ENCODE assay signal across 9 cellular contexts in genomic region chr20:53001502-53002301, GRCh38. TPM values are rescaled to one million over a fixed set of nuclear protein-coding genes. Genes with fewer than 3 reads are reported as not detected.
A peak's percentile ranks its signal among the peaks of the same experiment; 100 is the strongest.
DNase-seq lines count a peak whose midpoint lies in the region; ATAC-seq and TF ChIP-seq lines count a peak whose summit lies in the region.
"Had no signal": no experiment of that assay in that cellular context is flagged by ENCODE, and none has a peak within 500 bp of the region (broad histone marks: within the 10 kb centered on the region; RNA-seq: fewer than 3 reads in every experiment).

No MANE protein-coding gene starts in this region.

- peak overlapping the region; percentile 67 to 81 (median 68) for H3K4me3 Mint-ChIP-seq in T-cell
- peak overlapping the region; percentile 63 to 88 (median 82) for H3K4me3 Mint-ChIP-seq in naive thymus-derived CD8-positive, alpha-beta T cell

- H3K27ac ChIP-seq in right cardiac atrium (ENCODE audit: low read length): no peak overlapping the region
- H3K27ac ChIP-seq in RWPE1: no peak overlapping the region

- no peaks in the 10 kb centered on the region for H3K4me1 ChIP-seq in right cardiac atrium (ENCODE audit: control insufficient read depth, insufficient read depth, low read length)

- POLR2A ChIA-PET in T-cell (lab: Charles Lee): interaction anchor here (0.5 to 4.1 kb wide), 5 partner anchors 12 to 789 kb away, joined by 3 to 32 read pairs (median 3); no protein-coding TSS in a partner anchor
- POLR2A ChIA-PET in naive thymus-derived CD8-positive, alpha-beta T cell (lab: Charles Lee): interaction anchor here (0.6 to 3.1 kb wide), 21 partner anchors 10 to 1438 kb away, joined by 3 to 28 read pairs (median 4); partner anchors contain the start of genes PFDN4, TSHZ2 and ZFP64
- POLR2A ChIA-PET in RWPE1 (lab: Yijun Ruan, JAX; ENCODE audit: low non-redundant PET): no interaction called here

- no peak for TF ChIP-seq CTCF in RWPE1 (conservative IDR thresholded peaks at IDR 0.05; ENCODE audit: low read depth)

- intact Hi-C loops in right cardiac atrium (cut with DNase I): no loop called here

- H3K27me3 ChIP-seq in right cardiac atrium (ENCODE audit: control insufficient read depth, insufficient read depth): no peaks in the 10 kb centered on the region

- no peak overlapping the region for H3K4me3 ChIP-seq in right cardiac atrium (ENCODE audit: low read length)

- peaks cover 7% of the 10 kb centered on the region for H3K36me3 Mint-ChIP-seq in T-cell
- peaks cover 0 to 2% (median 0%) of the 10 kb centered on the region in 3 donors for H3K36me3 Mint-ChIP-seq in naive thymus-derived CD8-positive, alpha-beta T cell

- no peaks in the 10 kb centered on the region for H3K9me3 Mint-ChIP-seq in T-cell
- H3K9me3 Mint-ChIP-seq in naive thymus-derived CD8-positive, alpha-beta T cell: peaks cover 0 to 2% (median 0%) of the 10 kb centered on the region in 9 donors

- DNase-seq in T-cell: peak in 16 of 34 experiments; percentile 3 to 38 (median 10)
- peak in 4 of 10 donors; percentile 27 to 69 (median 56) for DNase-seq in naive thymus-derived CD8-positive, alpha-beta T cell
- DNase-seq in HuH-7.5 (ENCODE audit: low spot score): no peak
- DNase-seq in right cardiac atrium: no peak
- DNase-seq in RWPE1 (ENCODE audit: low spot score): no peak
- DNase-seq in activated effector memory CD4-positive, alpha-beta T cell treated with Interleukin-2 at 50 U/mL for 16 hours: no peak

- no peaks in the 10 kb centered on the region for H3K9me3 ChIP-seq in right cardiac atrium (ENCODE audit: control insufficient read depth, low read length)

- peak overlapping the region; percentile 95 to 96 for H3K27ac Mint-ChIP-seq in T-cell
- H3K27ac Mint-ChIP-seq in naive thymus-derived CD8-positive, alpha-beta T cell: peak overlapping the region; percentile 90 to 98 (median 96)

- H3K4me1 Mint-ChIP-seq in T-cell: peaks cover 56 to 85% (median 71%) of the 10 kb centered on the region in 3 donors
- peaks cover 20 to 48% (median 35%) of the 10 kb centered on the region in 4 donors for H3K4me1 Mint-ChIP-seq in naive thymus-derived CD8-positive, alpha-beta T cell

- H3K27me3 Mint-ChIP-seq in T-cell: peaks cover 0 to 7% of the 10 kb centered on the region in 2 donors
- H3K27me3 Mint-ChIP-seq in naive thymus-derived CD8-positive, alpha-beta T cell: peaks cover 0 to 4% (median 0%) of the 10 kb centered on the region in 5 donors

- ATAC-seq in GM18868 (IDR thresholded peaks at IDR 0.05; ENCODE audit: unreplicated experiment) (peak; percentile 71), GM21786 (IDR thresholded peaks at IDR 0.05; ENCODE audit: unreplicated experiment) (peak; percentile 67), T-cell (replicated peaks in 1 of 4) (peak; percentile 65 to 84 (median 68)), right cardiac atrium (no peak)
- ATAC-seq in naive thymus-derived CD8-positive, alpha-beta T cell: peak; percentile 74 to 77
- ATAC-seq: Right ventricle myocardium inferior had no signal

- WGBS in right cardiac atrium: 61% methylated on average over 9 of the region's 9 CpGs

- CTCF ChIA-PET in T-cell (lab: Charles Lee): interaction anchor here in 1 of 2 donors (1.0 kb wide), 1 partner anchor 689 kb away, joined by 4 read pairs; no protein-coding TSS in a partner anchor
- CTCF ChIA-PET in RWPE1 (lab: Yijun Ruan, JAX): interaction anchor here (0.6 kb wide), 3 partner anchors 36 to 102 kb away, joined by 3 read pairs; no protein-coding TSS in a partner anchor

RNA-seq across cellular contexts. Expression of gene TSHZ2, which starts 29.5 kb away (rescaled TPM):
- 10 to 100 TPM; 20.2 to 42.9 (median 25.8) TPM for total RNA-seq in T-cell
- total RNA-seq in naive thymus-derived CD8-positive, alpha-beta T cell: 10 to 100 TPM in 1 of 2 experiments, 1 to 10 TPM in 1; 9.6 to 10.0 TPM
- polyA plus RNA-seq in naive thymus-derived CD8-positive, alpha-beta T cell: under 1 TPM in 2 of 3 donors, not detected in 1; 0.42 to 0.63 TPM
- total RNA-seq in right cardiac atrium: 1 to 10 TPM; 5.9 to 8.9 (median 7.0) TPM
- 2.3 TPM for polyA plus RNA-seq in right cardiac atrium

Comparison
In these comparisons a context has a peak if more than half of its experiments do, and no peak if none do; other contexts are left out.
1. ATAC-seq: peak in GM18868 (single experiment), GM21786 (single experiment), T-cell (4 of 4) and naive thymus-derived CD8-positive, alpha-beta T cell (2 of 2); none in right cardiac atrium (0 of 2).